ENCODE assay signal across 8 cellular contexts in the genomic region with DNA sequence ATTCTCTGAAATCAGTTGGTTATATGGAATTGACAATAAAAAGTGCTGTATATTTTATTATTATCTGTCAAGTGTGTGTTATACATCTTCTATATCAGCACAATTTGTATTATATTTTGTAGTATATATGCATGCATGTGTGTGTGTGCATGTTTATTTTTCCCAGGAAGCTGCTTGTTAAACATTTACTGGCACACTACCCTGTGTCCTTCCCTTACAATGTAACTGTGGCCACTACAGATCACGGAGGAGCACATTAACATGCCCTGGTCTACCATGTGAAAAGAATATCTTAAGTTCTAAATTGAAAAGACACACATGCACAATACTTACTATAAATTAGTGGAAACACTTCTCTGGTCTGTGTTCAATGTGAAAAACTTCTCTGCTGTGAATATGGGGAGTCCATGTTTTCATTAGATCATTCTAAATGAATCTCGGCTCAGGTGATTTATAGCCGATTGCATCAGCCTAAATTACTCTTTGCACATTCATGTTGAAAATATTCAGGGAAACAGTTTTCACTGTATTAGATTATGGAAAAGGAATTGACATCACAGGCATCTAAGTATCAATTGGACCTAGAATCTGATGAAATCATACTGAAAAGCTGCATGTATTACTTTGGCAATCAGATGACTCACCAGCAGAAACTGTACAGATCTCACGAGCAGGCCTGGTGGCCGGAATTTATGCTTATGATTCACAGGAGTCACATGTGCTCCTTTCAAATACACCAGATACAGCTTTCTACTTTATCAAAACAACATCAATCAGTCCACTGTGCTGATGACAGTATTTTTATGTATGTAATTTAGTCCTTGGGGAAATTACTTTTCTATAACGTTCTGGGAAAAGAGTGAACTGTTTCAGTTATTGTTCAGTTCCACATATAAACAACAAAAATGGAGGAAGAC. TPM values are rescaled to one million over a fixed set of nuclear protein-coding genes. Genes with fewer than 3 reads are reported as not detected.
DNase-seq lines count a peak whose midpoint lies in the region; TF ChIP-seq lines count a peak whose summit lies in the region.

No MANE protein-coding gene starts in this region.

- no peaks in the 10 kb centered on the region for H4K20me1 ChIP-seq in KMS-11 (ENCODE audit: insufficient read depth)

- no peaks in the 10 kb centered on the region for H3K79me2 ChIP-seq in KMS-11 (ENCODE audit: insufficient read depth, low read depth)

- no peak overlapping the region for H3K4me3 Mint-ChIP-seq in activated naive CD4-positive, alpha-beta T cell treated with anti-CD3 and anti-CD28 coated beads, Interleukin-2, amount 10 ng/mL, durations not matched to agents 7 days and 5 days
- no peak overlapping the region for H3K4me3 Mint-ChIP-seq in endothelial cell (ENCODE audit: unreplicated experiment)

- H3K9me3 Mint-ChIP-seq in activated naive CD4-positive, alpha-beta T cell treated with anti-CD3 and anti-CD28 coated beads, Interleukin-2, amount 10 ng/mL, durations not matched to agents 7 days and 5 days: peaks cover 9% of the 10 kb centered on the region
- H3K9me3 Mint-ChIP-seq in endothelial cell (ENCODE audit: unreplicated experiment): no peaks in the 10 kb centered on the region

- H3K27me3 Mint-ChIP-seq in activated naive CD4-positive, alpha-beta T cell treated with anti-CD3 and anti-CD28 coated beads, Interleukin-2, amount 10 ng/mL, durations not matched to agents 7 days and 5 days: no peaks in the 10 kb centered on the region
- H3K27me3 Mint-ChIP-seq in endothelial cell (ENCODE audit: unreplicated experiment): no peaks in the 10 kb centered on the region

- in situ Hi-C loops in SK-MEL-5 (cut with HindIII; ENCODE audit: low pct_unique_long_range_greater_than_20kb, low sequenced_read_pairs): no loop called here

- H2AFZ ChIP-seq in KMS-11 (ENCODE audit: low read depth): peak overlapping the region; percentile 79

- H3K4me3 ChIP-seq in KMS-11 (IDR thresholded peaks at IDR 0.05; ENCODE audit: insufficient read depth, low read depth, low read length) (no peak overlapping the region), fibroblast of the aortic adventitia (ENCODE audit: low read depth, low read length) (peak overlapping the region; percentile 49)

- H3K4me1 ChIP-seq in KMS-11 (ENCODE audit: low read depth, poor library complexity, severe bottlenecking): peaks cover 42% of the 10 kb centered on the region

- TF ChIP-seq CTCF in KMS-11 (conservative IDR thresholded peaks at IDR 0.05; ENCODE audit: low read depth, low read length) (no peak), fibroblast of the aortic adventitia (IDR thresholded peaks at IDR 0.05; ENCODE audit: insufficient read depth, low read length) (peak; percentile 59), endothelial cell (IDR thresholded peaks at IDR 0.05; ENCODE audit: unreplicated experiment) (no peak)

- peak overlapping the region; percentile 81 for H3K9ac ChIP-seq in KMS-11

- H3K4me2 ChIP-seq in KMS-11: peak overlapping the region; percentile 78

- H3K36me3 ChIP-seq in KMS-11 (ENCODE audit: insufficient read depth): no peaks in the 10 kb centered on the region

- no peaks in the 10 kb centered on the region for H3K4me1 Mint-ChIP-seq in activated naive CD4-positive, alpha-beta T cell treated with anti-CD3 and anti-CD28 coated beads, Interleukin-2, amount 10 ng/mL, durations not matched to agents 7 days and 5 days
- H3K4me1 Mint-ChIP-seq in endothelial cell (ENCODE audit: unreplicated experiment): peaks cover 9% of the 10 kb centered on the region

- CTCF ChIA-PET in activated naive CD4-positive, alpha-beta T cell treated with anti-CD3 and anti-CD28 coated beads, Interleukin-2, amount 10 ng/mL, durations not matched to agents 7 days and 5 days (lab: Charles Lee): no interaction called here

- DNase-seq in DMS 273 treated with DMSO at 0.1 percent for 48 hours (lab: John Stamatoyannopoulos, UW): peak; percentile 84
- DNase-seq in SK-MEL-5 (ENCODE audit: low read depth, low spot score): peak; percentile 98
- DNase-seq in fibroblast of the aortic adventitia (ENCODE audit: low read depth): peak; percentile 100
- DNase-seq in pons (ENCODE audit: low spot score): peak; percentile 76
- no peak for DNase-seq in hippocampal formation (lab: John Stamatoyannopoulos, UW)
- DNase-seq in activated naive CD4-positive, alpha-beta T cell treated with anti-CD3 and anti-CD28 coated beads, Interleukin-2, amount 10 ng/mL, durations not matched to agents 7 days and 5 days: no peak
- no peak for DNase-seq in endothelial cell (ENCODE audit: low spot score)

- H3K27ac ChIP-seq in KMS-11: peak overlapping the region; percentile 93

- no peaks in the 10 kb centered on the region for H3K27me3 ChIP-seq in KMS-11 (ENCODE audit: insufficient read depth, low read depth)

- H3K36me3 Mint-ChIP-seq in activated naive CD4-positive, alpha-beta T cell treated with anti-CD3 and anti-CD28 coated beads, Interleukin-2, amount 10 ng/mL, durations not matched to agents 7 days and 5 days: no peaks in the 10 kb centered on the region
- H3K36me3 Mint-ChIP-seq in endothelial cell (ENCODE audit: low read depth, unreplicated experiment): no peaks in the 10 kb centered on the region

- no peak overlapping the region for H3K27ac Mint-ChIP-seq in activated naive CD4-positive, alpha-beta T cell treated with anti-CD3 and anti-CD28 coated beads, Interleukin-2, amount 10 ng/mL, durations not matched to agents 7 days and 5 days
- no peak overlapping the region for H3K27ac Mint-ChIP-seq in endothelial cell (ENCODE audit: unreplicated experiment)

RNA-seq across cellular contexts. Expression of a gene that starts 39.4 kb away (rescaled TPM):
- 2.8 and 3.4 TPM in 2 replicates for total RNA-seq in SK-MEL-5 (2014; rRNA removed; shearing (Covaris generic))
- polyA plus RNA-seq in SK-MEL-5 (2015; cell fraction: cytosol; rRNA removed): 12.0 and 14.0 TPM in 2 replicates
- polyA plus RNA-seq in SK-MEL-5 (2015; cell fraction: nucleus; rRNA removed): 19.9 and 22.2 TPM in 2 replicates
- total RNA-seq in fibroblast of the aortic adventitia (ENCODE audit: low replicate concordance) (47.5 and 48.2 TPM in 2 replicates), endothelial cell (ENCODE audit: unreplicated experiment) (0.51 TPM)

Comparison
In these comparisons a context has a peak if more than half of its experiments do, and no peak if none do; other contexts are left out.
1. DNase-seq: peak in DMS 273 treated with DMSO at 0.1 percent for 48 hours (single experiment), SK-MEL-5 (single experiment), fibroblast of the aortic adventitia (single experiment) and pons (single experiment); none in hippocampal formation (0 of 2), activated naive CD4-positive, alpha-beta T cell treated with anti-CD3 and anti-CD28 coated beads, Interleukin-2, amount 10 ng/mL, durations not matched to agents 7 days and 5 days (single experiment) and endothelial cell (single experiment).
2. RNA of a gene that starts 39.4 kb away (total RNA-seq): 47.5 to 48.2 TPM in fibroblast of the aortic adventitia; 2.8 to 3.4 TPM in SK-MEL-5 and 0.51 TPM in endothelial cell (single experiment); every median in the first group is over 10 times any median in the second.